In genomic region chr3:195334967-195335366, GRCh38 we compare ENCODE assay signal across 1 cellular context.
TF ChIP-seq lines count a peak whose summit lies in the region.

No MANE protein-coding gene starts in this region.

TF ChIP-seq in K562, 482 proteins besides CTCF, POLR2A, EP300 and RAD21:
- TF ChIP-seq ZBTB40 (IDR thresholded peaks at IDR 0.05) (peak; percentile 94), ZBTB40 (CRISPR knock-in tag; IDR thresholded peaks at IDR 0.05) (peak; percentile 92), HMGXB4 (CRISPR knock-in tag; IDR thresholded peaks at IDR 0.05) (no peak), POLR2H (tag; IDR thresholded peaks at IDR 0.05; ENCODE audit: low read depth) (peak; percentile 26; the same call in 1 of the 2 replicates), RBM14 (IDR thresholded peaks at IDR 0.05; ENCODE audit: borderline replicate concordance, insufficient read depth, low read depth, low read length) (no peak)
